Comparison of ENCODE assay signal across 8 cellular contexts in genomic region chr13:30618186-30618937, GRCh38. TPM values are rescaled to one million over a fixed set of nuclear protein-coding genes. Genes with fewer than 3 reads are reported as not detected.
DNase-seq lines count a peak whose midpoint lies in the region; ATAC-seq, FAIRE-seq and TF ChIP-seq lines count a peak whose summit lies in the region.

No MANE protein-coding gene starts in this region.

- H3K9me3 ChIP-seq in AG04450 (ENCODE audit: control insufficient read depth, insufficient read depth, low read length) (no peaks in the 10 kb centered on the region), mammary epithelial cell (replicated peaks; ENCODE audit: insufficient read depth, low read length) (no peaks in the 10 kb centered on the region), upper lobe of left lung (no peaks in the 10 kb centered on the region)

- TF ChIP-seq POLR2A in upper lobe of left lung (IDR thresholded peaks at IDR 0.05) = no peak
- no peak for TF ChIP-seq POLR2A in H54 (IDR thresholded peaks at IDR 0.05; ENCODE audit: low read depth, low read length)

- H3K79me2 ChIP-seq in mammary epithelial cell (ENCODE audit: insufficient read depth, low read length) = peaks cover 76% of the 10 kb centered on the region

- H3K27ac ChIP-seq in AG04450 (ENCODE audit: low read depth, low read length) (no peak overlapping the region), mammary epithelial cell (ENCODE audit: insufficient read depth, low read depth, low read length) (peak overlapping the region; percentile 68), upper lobe of left lung (peak overlapping the region; percentile 99 to 100 (median 99))

- H3K9ac ChIP-seq in mammary epithelial cell (ENCODE audit: insufficient read depth, low read length) = peak overlapping the region; percentile 88

- BruUV-seq in mammary epithelial cell (replicated peaks; lab: Mats Ljungman, UMichigan) = TSS peak; percentile 42

- ATAC-seq in GM18498 (IDR thresholded peaks at IDR 0.05; ENCODE audit: unreplicated experiment) (peak; percentile 4), upper lobe of left lung (ENCODE audit: low FRiP score in 2 of 2) (no peak), HG02623 (IDR thresholded peaks at IDR 0.05; ENCODE audit: unreplicated experiment) (no peak)

- in situ Hi-C loops in mammary epithelial cell (cut with MboI; ENCODE audit: low sequenced_read_pairs in 2 of 2) = loop anchor here in 1 of 2 donors (10.0 kb wide), 1 partner anchor 154 kb away; the partner anchor contains the start of gene HMGB1

- H3K4me1 ChIP-seq in mammary epithelial cell (ENCODE audit: insufficient read depth, low read length) (peaks cover 3% of the 10 kb centered on the region), upper lobe of left lung (peaks cover 26 to 39% (median 31%) of the 10 kb centered on the region in 4 donors)

- no peak for TF ChIP-seq CTCF in AG04450 (IDR thresholded peaks at IDR 0.05; ENCODE audit: low read depth, low read length)
- TF ChIP-seq CTCF in mammary epithelial cell (conservative IDR thresholded peaks at IDR 0.05 in 1 of 2, IDR thresholded peaks at IDR 0.05 in 1 of 2; ENCODE audit: extremely low read depth in 1 of 2, insufficient read depth in 1 of 2, low read depth in 1 of 2, low read length in 2 of 2) = no peak
- TF ChIP-seq CTCF in upper lobe of left lung (IDR thresholded peaks at IDR 0.05) = no peak

- dilution Hi-C loops in mammary epithelial cell (cut with HindIII; ENCODE audit: low sequenced_read_pairs) = no loop called here

- peak overlapping the region; percentile 85 for H3K4me2 ChIP-seq in mammary epithelial cell (ENCODE audit: insufficient read depth, low read depth, low read length)

- DNase-seq in AG04450 (ENCODE audit: low read depth, low spot score) = no peak
- peak; percentile 4 for DNase-seq in NCI-H2171 treated with DMSO at 0.1 percent for 48 hours (lab: John Stamatoyannopoulos, UW)
- DNase-seq in mammary epithelial cell = peak; percentile 23
- DNase-seq in lung microvascular endothelial cell (ENCODE audit: low read depth in 2 of 2) = peak; percentile 34 to 35
- peak in 1 of 2 donors; percentile 29 for DNase-seq in upper lobe of left lung
- no peak for DNase-seq in H54 (ENCODE audit: insufficient read length, low spot score)

- H4K20me1 ChIP-seq in mammary epithelial cell (ENCODE audit: insufficient read depth, low read length) = no peaks in the 10 kb centered on the region

- intact Hi-C loops in mammary epithelial cell (cut with micrococcal nuclease) = loop anchor here (5.0 to 10.0 kb wide), 3 partner anchors 211 to 544 kb away; partner anchors contain the start of gene HSPH1

- no peak for TF ChIP-seq EP300 in upper lobe of left lung (IDR thresholded peaks at IDR 0.05)

- H3K36me3 ChIP-seq in mammary epithelial cell (ENCODE audit: insufficient read depth, low read length) (peaks cover under 1% of the 10 kb centered on the region), upper lobe of left lung (peaks cover 0 to 17% (median 0%) of the 10 kb centered on the region in 4 donors)

- H3K27me3 ChIP-seq in AG04450 (ENCODE audit: control insufficient read depth, insufficient read depth, low read length) (no peaks in the 10 kb centered on the region), mammary epithelial cell (ENCODE audit: insufficient read depth, low read length) (no peaks in the 10 kb centered on the region), upper lobe of left lung (no peaks in the 10 kb centered on the region)

- 4% methylated on average over 16 of the region's 21 CpGs for WGBS in mammary epithelial cell (ENCODE audit: low coverage, missing lambda C conversion rate)
- WGBS in upper lobe of left lung, 2 donors = 0 to 1% methylated on average over 18 to 21 of the region's 21 CpGs

- CTCF ChIA-PET in AG04450 (lab: Charles Lee) = interaction anchor here (0.6 to 3.2 kb wide), 3 partner anchors 247 to 426 kb away, joined by 3 to 14 read pairs (median 3); no protein-coding TSS in a partner anchor
- CTCF ChIA-PET in mammary epithelial cell (lab: Charles Lee; ENCODE audit: low non-redundant PET) = interaction anchor here (0.7 kb wide), 1 partner anchor 152 kb away, joined by 4 read pairs; no protein-coding TSS in a partner anchor

- H2AFZ ChIP-seq in mammary epithelial cell (ENCODE audit: low read depth, low read length) = peak overlapping the region; percentile 89

- POLR2A ChIA-PET in AG04450 (lab: Yijun Ruan, JAX) = interaction anchor here (0.9 to 2.9 kb wide), 4 partner anchors 63 to 430 kb away, joined by 3 to 18 read pairs (median 4); partner anchors contain the start of gene HMGB1

- H3K4me3 ChIP-seq in AG04450 (ENCODE audit: low read depth, low read length) (peak overlapping the region; percentile 95), mammary epithelial cell (replicated peaks in 1 of 3; ENCODE audit: insufficient read depth in 1 of 3, low read depth in 2 of 3, low read length in 3 of 3) (peak overlapping the region; percentile 71 to 78 (median 75)), upper lobe of left lung (peak overlapping the region; percentile 79 to 93 (median 84))

- FAIRE-seq in H54 (lab: Jason Lieb, UNC) = no peak

RNA-seq across cellular contexts. Expression of gene USPL1, which starts 0.6 kb away (rescaled TPM):
- polyA plus RNA-seq in AG04450 (2011; rRNA removed) (16.7 and 24.1 TPM in 2 replicates), mammary epithelial cell (7.3 TPM)
- 9.7 and 16.9 TPM in 2 replicates for polyA minus RNA-seq in AG04450 (2011; rRNA and poly(A)+ RNA removed)
- total RNA-seq in mammary epithelial cell (10 to 100 TPM; 12.4 to 13.5 TPM), lung microvascular endothelial cell (6.8 and 9.9 TPM in 2 replicates), upper lobe of left lung (10 to 100 TPM; 10.8 to 25.1 (median 16.2) TPM)
- polyA minus RNA-seq in mammary epithelial cell = 7.3 TPM

Comparison
In these comparisons a context has a peak if more than half of its experiments do, and no peak if none do; other contexts are left out.
1. DNase-seq: peak in NCI-H2171 treated with DMSO at 0.1 percent for 48 hours (single experiment), mammary epithelial cell (single experiment) and lung microvascular endothelial cell (2 of 2); none in AG04450 (single experiment) and H54 (single experiment).
2. Peak in every context shown above with its lines, with median percentiles within 50 percentile points of each other: H3K4me3 ChIP-seq.